In the genomic region with DNA sequence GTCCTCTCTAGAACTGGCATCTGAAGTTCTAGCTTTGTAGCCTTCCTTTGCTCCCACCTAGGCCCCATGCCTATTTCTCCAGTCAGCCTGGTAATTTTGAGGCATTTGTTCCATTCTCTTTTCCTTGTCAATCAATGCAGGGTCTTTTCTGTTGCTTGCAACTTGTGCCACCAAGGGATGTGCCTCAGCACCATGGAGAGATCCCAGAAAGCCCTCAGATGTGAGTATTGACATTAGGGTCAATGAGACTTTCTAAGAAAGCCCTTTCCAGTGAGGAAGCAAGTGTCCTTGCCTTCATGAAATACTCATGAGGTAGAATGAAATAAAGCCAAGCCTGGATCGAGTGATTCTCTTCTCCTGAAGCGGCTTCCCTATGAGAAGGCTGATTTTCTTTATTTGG, we compare ENCODE assay signal across 20 cellular contexts.
"Had no signal": no experiment of that assay in that cellular context is flagged by ENCODE, and none has a peak within 500 bp of the region (broad histone marks: within the 10 kb centered on the region; RNA-seq: fewer than 3 reads in every experiment).

No MANE protein-coding gene starts in this region.

- H3K4me3 ChIP-seq: cardiac muscle cell, dorsolateral prefrontal cortex, gastroesophageal sphincter, heart right ventricle, mucosa of descending colon, prostate gland had no signal

- H3K27ac Mint-ChIP-seq: activated CD4-positive, alpha-beta memory T cell treated with anti-CD3 and anti-CD28 coated beads for 36 hours; activated CD4-positive, alpha-beta T cell treated with anti-CD3 and anti-CD28 coated beads for 36 hours; activated CD8-positive, alpha-beta memory T cell treated with anti-CD3 and anti-CD28 coated beads, Interleukin-2, amount 10 ng/mL, durations not matched to agents 7 days and 5 days; natural killer cell; stimulated activated naive CD8-positive, alpha-beta T cell treated with anti-CD3 and anti-CD28 coated beads, Interleukin-15, amount 100 ng/mL, for 72 hours; T-helper 17 cell; type B pancreatic cell had no signal

- H3K36me3 Mint-ChIP-seq: activated CD4-positive, alpha-beta memory T cell treated with anti-CD3 and anti-CD28 coated beads for 36 hours; activated CD8-positive, alpha-beta memory T cell treated with anti-CD3 and anti-CD28 coated beads, Interleukin-2, amount 10 ng/mL, durations not matched to agents 7 days and 5 days; natural killer cell had no signal

- H3K4me3 Mint-ChIP-seq: activated CD4-positive, alpha-beta memory T cell treated with anti-CD3 and anti-CD28 coated beads for 36 hours; activated CD4-positive, alpha-beta T cell treated with anti-CD3 and anti-CD28 coated beads for 36 hours; activated CD8-positive, alpha-beta memory T cell treated with anti-CD3 and anti-CD28 coated beads, Interleukin-2, amount 10 ng/mL, durations not matched to agents 7 days and 5 days; natural killer cell; stimulated activated naive CD8-positive, alpha-beta T cell treated with anti-CD3 and anti-CD28 coated beads, Interleukin-15, amount 100 ng/mL, for 72 hours; T-helper 17 cell; type B pancreatic cell had no signal

- H3K36me3 ChIP-seq: cardiac muscle cell, gastroesophageal sphincter, heart right ventricle, prostate gland had no signal

- H3K4me1 ChIP-seq: gastroesophageal sphincter, prostate gland had no signal

- H3K9me3 ChIP-seq: gastroesophageal sphincter, heart right ventricle, mucosa of descending colon, prostate gland had no signal

- ATAC-seq: activated CD4-positive, alpha-beta T cell treated with anti-CD3 and anti-CD28 coated beads for 36 hours; activated CD8-positive, alpha-beta memory T cell treated with anti-CD3 and anti-CD28 coated beads, Interleukin-2, amount 10 ng/mL, durations not matched to agents 7 days and 5 days; gastroesophageal sphincter; heart right ventricle; left lobe of liver; mucosa of descending colon; natural killer cell; right cardiac atrium; stimulated activated naive CD8-positive, alpha-beta T cell treated with anti-CD3 and anti-CD28 coated beads, Interleukin-15, amount 100 ng/mL, for 72 hours; T-helper 17 cell had no signal

- DNase-seq: activated CD4-positive, alpha-beta memory T cell treated with anti-CD3 and anti-CD28 coated beads for 36 hours; activated CD4-positive, alpha-beta T cell treated with anti-CD3 and anti-CD28 coated beads for 36 hours; activated CD8-positive, alpha-beta memory T cell treated with anti-CD3 and anti-CD28 coated beads, Interleukin-2, amount 10 ng/mL, durations not matched to agents 7 days and 5 days; activated naive CD4-positive, alpha-beta T cell treated with anti-CD3 and anti-CD28 coated beads, Interleukin-2, amount 50 U/mL, for 16 hours; activated T-cell treated with anti-CD3 and anti-CD28 coated beads, Interleukin-2, amount 50 U/mL, for 1 hour; dorsolateral prefrontal cortex; erythroblast; heart right ventricle; islet precursor cell; mammary epithelial cell; mucosa of descending colon; natural killer cell; right cardiac atrium; stimulated activated naive CD8-positive, alpha-beta T cell treated with anti-CD3 and anti-CD28 coated beads, Interleukin-15, amount 100 ng/mL, for 72 hours; T-helper 17 cell had no signal

- H3K27ac ChIP-seq: cardiac muscle cell, dorsolateral prefrontal cortex, gastroesophageal sphincter, heart right ventricle, prostate gland had no signal

- H3K4me1 Mint-ChIP-seq: activated CD4-positive, alpha-beta T cell treated with anti-CD3 and anti-CD28 coated beads for 36 hours; activated CD8-positive, alpha-beta memory T cell treated with anti-CD3 and anti-CD28 coated beads, Interleukin-2, amount 10 ng/mL, durations not matched to agents 7 days and 5 days; stimulated activated naive CD8-positive, alpha-beta T cell treated with anti-CD3 and anti-CD28 coated beads, Interleukin-15, amount 100 ng/mL, for 72 hours; T-helper 17 cell had no signal

- H3K9me3 Mint-ChIP-seq: activated CD4-positive, alpha-beta memory T cell treated with anti-CD3 and anti-CD28 coated beads for 36 hours; natural killer cell; type B pancreatic cell had no signal

- H3K27me3 Mint-ChIP-seq: activated CD4-positive, alpha-beta memory T cell treated with anti-CD3 and anti-CD28 coated beads for 36 hours; activated CD4-positive, alpha-beta T cell treated with anti-CD3 and anti-CD28 coated beads for 36 hours; activated CD8-positive, alpha-beta memory T cell treated with anti-CD3 and anti-CD28 coated beads, Interleukin-2, amount 10 ng/mL, durations not matched to agents 7 days and 5 days; stimulated activated naive CD8-positive, alpha-beta T cell treated with anti-CD3 and anti-CD28 coated beads, Interleukin-15, amount 100 ng/mL, for 72 hours; T-helper 17 cell had no signal

- H3K27me3 ChIP-seq: cardiac muscle cell, dorsolateral prefrontal cortex, heart right ventricle had no signal
